Comparison of ENCODE assay signal across 9 cellular contexts in the genomic region with DNA sequence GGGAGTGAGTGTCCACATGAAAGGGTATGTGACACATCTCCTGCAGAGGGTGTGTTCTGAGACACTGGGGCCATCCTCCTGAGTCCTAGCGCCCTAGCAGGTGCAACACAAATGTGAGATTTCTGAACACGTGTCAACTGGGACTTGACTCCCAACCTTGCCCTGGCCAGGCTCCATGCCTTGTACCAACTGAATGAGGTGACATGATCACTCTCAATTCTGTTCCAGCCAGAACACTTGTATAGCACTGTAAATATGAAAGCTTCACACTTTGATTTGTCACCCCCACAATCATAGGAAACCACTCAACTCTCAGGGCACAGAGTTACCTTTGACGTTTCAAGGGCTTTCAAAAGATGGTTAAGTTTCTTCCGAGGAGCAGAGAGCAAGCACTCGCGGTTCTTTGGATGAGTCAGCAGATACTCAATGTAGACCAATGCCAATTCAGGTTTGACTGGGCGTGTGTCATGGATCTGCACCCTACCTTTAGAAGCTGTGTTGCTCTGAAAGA. TPM values are rescaled to one million over a fixed set of nuclear protein-coding genes. Genes with fewer than 3 reads are reported as not detected.
DNase-seq lines count a peak whose midpoint lies in the region; ATAC-seq, FAIRE-seq and TF ChIP-seq lines count a peak whose summit lies in the region.
"Had no signal": no experiment of that assay in that cellular context is flagged by ENCODE, and none has a peak within 500 bp of the region (broad histone marks: within the 10 kb centered on the region; RNA-seq: fewer than 3 reads in every experiment).

No MANE protein-coding gene starts in this region.

- no peak overlapping the region for H3K4me3 ChIP-seq in ascending aorta

- TF ChIP-seq POLR2A in erythroblast (IDR thresholded peaks at IDR 0.05; ENCODE audit: low read length), result no peak

- DNase-seq in RPMI8226, result peak; percentile 64
- DNase-seq in stimulated activated CD4-positive, alpha-beta T cell treated with anti-CD3 and anti-CD28 coated beads, Interleukin-12 subunit alpha, Interleukin-12 subunit beta, amount 100 ng/mL, for 48 hours (ENCODE audit: low read depth in 2 of 3, low spot score in 1 of 3), result peak; percentile 52 to 71 (median 62)
- no peak for DNase-seq in erythroblast (lab: John Stamatoyannopoulos, UW)
- no peak for DNase-seq in COLO668 (lab: John Stamatoyannopoulos, UW; ENCODE audit: unreplicated experiment)
- DNase-seq in ascending aorta (ENCODE audit: low spot score in 2 of 2), result no peak
- DNase-seq in urothelium cell line (ENCODE audit: low spot score), result no peak
- DNase-seq: nephron progenitor cell had no signal

- intact Hi-C loops in ascending aorta (cut with DNase I), result no loop called here

- H3K9me3 ChIP-seq in ascending aorta, result no peaks in the 10 kb centered on the region

- peaks cover 0 to 3% of the 10 kb centered on the region in 2 donors for H3K4me1 ChIP-seq in ascending aorta

- ATAC-seq in GM18909 (IDR thresholded peaks at IDR 0.05; ENCODE audit: poor library complexity, unreplicated experiment) (peak; percentile 97), HG02623 (IDR thresholded peaks at IDR 0.05; ENCODE audit: unreplicated experiment) (peak; percentile 96)

- FAIRE-seq in urothelium cell line (lab: Jason Lieb, UNC), result no peak

- no peaks in the 10 kb centered on the region for H3K27me3 ChIP-seq in ascending aorta

- no peak overlapping the region for H3K27ac ChIP-seq in ascending aorta

- TF ChIP-seq CTCF in ascending aorta (IDR thresholded peaks at IDR 0.05), result no peak

- H3K36me3 ChIP-seq in ascending aorta, result peaks cover 5 to 9% of the 10 kb centered on the region in 2 donors

RNA-seq across cellular contexts. Expression of gene NCAPG2, which starts 48.6 kb away (rescaled TPM):
- 1.6 TPM for total RNA-seq in ascending aorta

Comparison
In these comparisons a context has a peak if more than half of its experiments do, and no peak if none do; other contexts are left out.
1. DNase-seq: peak in RPMI8226 (single experiment) and stimulated activated CD4-positive, alpha-beta T cell treated with anti-CD3 and anti-CD28 coated beads, Interleukin-12 subunit alpha, Interleukin-12 subunit beta, amount 100 ng/mL, for 48 hours (3 of 3); none in erythroblast (0 of 2), COLO668 (single experiment), ascending aorta (0 of 2) and urothelium cell line (single experiment).